ENCODE assay signal across 8 cellular contexts in genomic region chr6:1310628-1311399, GRCh38. TPM values are rescaled to one million over a fixed set of nuclear protein-coding genes. Genes with fewer than 3 reads are reported as not detected.
A peak's percentile ranks its signal among the peaks of the same experiment; 100 is the strongest.
DNase-seq lines count a peak whose midpoint lies in the region; ATAC-seq and TF ChIP-seq lines count a peak whose summit lies in the region.

No MANE protein-coding gene starts in this region.

- no peak overlapping the region for H3K27ac Mint-ChIP-seq in activated CD4-positive, alpha-beta T cell treated with anti-CD3 and anti-CD28 coated beads, Interleukin-2, amount 10 ng/mL, durations not matched to agents 7 days and 5 days

- peak overlapping the region; percentile 54 for H3K4me3 Mint-ChIP-seq in activated CD4-positive, alpha-beta T cell treated with anti-CD3 and anti-CD28 coated beads, Interleukin-2, amount 10 ng/mL, durations not matched to agents 7 days and 5 days

- H3K27me3 Mint-ChIP-seq in activated CD4-positive, alpha-beta T cell treated with anti-CD3 and anti-CD28 coated beads, Interleukin-2, amount 10 ng/mL, durations not matched to agents 7 days and 5 days, result peaks cover 77% of the 10 kb centered on the region

- peaks cover 0 to 35% of the 10 kb centered on the region in 2 donors for H3K4me1 ChIP-seq in left lung
- H3K4me1 ChIP-seq in testis, result peaks cover 15% of the 10 kb centered on the region

- peak; percentile 57 for ATAC-seq in left lung
- no peak for ATAC-seq in GM21576 (IDR thresholded peaks at IDR 0.05; ENCODE audit: unreplicated experiment)

- TF ChIP-seq CTCF in left lung (IDR thresholded peaks at IDR 0.05) (no peak), testis (IDR thresholded peaks at IDR 0.05) (no peak)

- POLR2A ChIA-PET in activated CD4-positive, alpha-beta T cell treated with anti-CD3 and anti-CD28 coated beads, Interleukin-2, amount 10 ng/mL, durations not matched to agents 7 days and 5 days (lab: Charles Lee), result no interaction called here

- no peak for DNase-seq in activated CD4-positive, alpha-beta T cell treated with anti-CD3 and anti-CD28 coated beads, Interleukin-2, amount 10 ng/mL, durations not matched to agents 7 days and 5 days
- no peak for DNase-seq in activated CD4-positive, alpha-beta T cell treated with anti-CD3 and anti-CD28 coated beads, Interleukin-2, amount 50 U/mL, for 1 hour
- DNase-seq in astrocyte of the hippocampus (ENCODE audit: low read depth, low spot score), result peak; percentile 35
- peak; percentile 61 to 87 for DNase-seq in left lung
- peak; percentile 18 for DNase-seq in testis
- no peak for DNase-seq in NCI-H510A treated with DMSO at 0.1 percent for 48 hours (lab: John Stamatoyannopoulos, UW)
- no peak for DNase-seq in NCI-H446 treated with DMSO at 0.1 percent for 48 hours (lab: John Stamatoyannopoulos, UW)

- H3K4me3 ChIP-seq in left lung (peak overlapping the region; percentile 34 to 49), testis (peak overlapping the region in 1 of 2 donors; percentile 46)

- H3K36me3 ChIP-seq in left lung (no peaks in the 10 kb centered on the region), testis (ENCODE audit: low read depth, missing control alignments) (no peaks in the 10 kb centered on the region)

- peaks cover 4% of the 10 kb centered on the region for H3K36me3 Mint-ChIP-seq in activated CD4-positive, alpha-beta T cell treated with anti-CD3 and anti-CD28 coated beads, Interleukin-2, amount 10 ng/mL, durations not matched to agents 7 days and 5 days (ENCODE audit: low read depth)

- H3K4me1 Mint-ChIP-seq in activated CD4-positive, alpha-beta T cell treated with anti-CD3 and anti-CD28 coated beads, Interleukin-2, amount 10 ng/mL, durations not matched to agents 7 days and 5 days, result peaks cover 20% of the 10 kb centered on the region

- intact Hi-C loops in left lung (cut with DNase I) (no loop called here), testis (cut with DNase I; ENCODE audit: low total_unique reads) (no loop called here)

- H3K27ac ChIP-seq in left lung (peak overlapping the region; percentile 63 to 77), testis (no peak overlapping the region)

- WGBS in testis, 2 donors, result 3% methylated on average over 31 to 43 of the region's 43 CpGs

- H3K9me3 ChIP-seq in left lung, result no peaks in the 10 kb centered on the region
- H3K9me3 ChIP-seq in testis, result no peaks in the 10 kb centered on the region

- CTCF ChIA-PET in activated CD4-positive, alpha-beta T cell treated with anti-CD3 and anti-CD28 coated beads, Interleukin-2, amount 10 ng/mL, durations not matched to agents 7 days and 5 days (lab: Charles Lee), result interaction anchor here (1.0 kb wide), 1 partner anchor 86 kb away, joined by 3 read pairs; no protein-coding TSS in a partner anchor

- H3K9me3 Mint-ChIP-seq in activated CD4-positive, alpha-beta T cell treated with anti-CD3 and anti-CD28 coated beads, Interleukin-2, amount 10 ng/mL, durations not matched to agents 7 days and 5 days, result no peaks in the 10 kb centered on the region

- no peak for TF ChIP-seq POLR2A in testis (IDR thresholded peaks at IDR 0.05)

- H3K27me3 ChIP-seq in left lung (peaks cover 24 to 90% of the 10 kb centered on the region in 2 donors), testis (no peaks in the 10 kb centered on the region)

RNA-seq across cellular contexts. Expression of gene FOXQ1, which starts 1.1 kb away (rescaled TPM):
- not detected for total RNA-seq in activated CD4-positive, alpha-beta T cell treated with anti-CD3 and anti-CD28 coated beads, Interleukin-2, amount 10 ng/mL, durations not matched to agents 7 days and 5 days
- total RNA-seq in left lung (10 to 100 TPM in 1 of 2 donors, 1 to 10 TPM in 1; 6.4 to 12.1 TPM), testis (1 to 10 TPM; 1.7 TPM)
- polyA plus RNA-seq in testis (ENCODE audit: insufficient read depth, low read depth, low replicate concordance), result 0.53 TPM

Comparison
In these comparisons a context has a peak if more than half of its experiments do, and no peak if none do; other contexts are left out.
1. DNase-seq: peak in astrocyte of the hippocampus (single experiment), left lung (2 of 2) and testis (single experiment); none in activated CD4-positive, alpha-beta T cell treated with anti-CD3 and anti-CD28 coated beads, Interleukin-2, amount 10 ng/mL, durations not matched to agents 7 days and 5 days (single experiment), activated CD4-positive, alpha-beta T cell treated with anti-CD3 and anti-CD28 coated beads, Interleukin-2, amount 50 U/mL, for 1 hour (single experiment), NCI-H510A treated with DMSO at 0.1 percent for 48 hours (single experiment) and NCI-H446 treated with DMSO at 0.1 percent for 48 hours (single experiment).
2. H3K27ac ChIP-seq: peak in left lung (2 of 2); none in testis (0 of 2).